Comparison of ENCODE assay signal across 5 cellular contexts in genomic region chr4:75533926-75534325, GRCh38. TPM values are rescaled to one million over a fixed set of nuclear protein-coding genes. Genes with fewer than 3 reads are reported as not detected.
"Had no signal": no experiment of that assay in that cellular context is flagged by ENCODE, and none has a peak within 500 bp of the region (broad histone marks: within the 10 kb centered on the region; RNA-seq: fewer than 3 reads in every experiment).

No MANE protein-coding gene starts in this region.

RNA-seq across cellular contexts. Expression of gene ODAPH, which starts 21.9 kb away (rescaled TPM):
- total RNA-seq: HepG2, HT-29, HT1080, IMR-90 had no signal
- polyA plus RNA-seq: IgD-negative memory B cell, IMR-90 had no signal
